1 cellular context compared by ENCODE assay signal in genomic region chr10:30425336-30426075, GRCh38.
TF ChIP-seq lines count a peak whose summit lies in the region.

No MANE protein-coding gene starts in this region.

TF ChIP-seq in K562, 482 proteins besides CTCF, POLR2A, EP300 and RAD21 (continued from another document and continues in another):
- TF ChIP-seq ZNF175 (CRISPR knock-in tag; IDR thresholded peaks at IDR 0.05; ENCODE audit: low read depth) (peak; percentile 97), TSHZ1 (CRISPR knock-in tag; IDR thresholded peaks at IDR 0.05) (peak; percentile 91), GABPA (tag; conservative IDR thresholded peaks at IDR 0.05; ENCODE audit: low read depth) (no peak), TCF7L2 (IDR thresholded peaks at IDR 0.05; ENCODE audit: low read depth, low read length) (no peak), KDM5B (IDR thresholded peaks at IDR 0.05; ENCODE audit: insufficient replicate concordance, low read depth, low read length) (no peak), ETV6 (IDR thresholded peaks at IDR 0.05; ENCODE audit: borderline replicate concordance in 1 of 2, low read depth in 2 of 2, low read length in 1 of 2) (no peak), ETV6 (CRISPR knock-in tag; IDR thresholded peaks at IDR 0.05; ENCODE audit: borderline replicate concordance) (no peak), ZBTB49 (CRISPR knock-in tag; IDR thresholded peaks at IDR 0.05; ENCODE audit: borderline replicate concordance) (no peak), SAP30 (IDR thresholded peaks at IDR 0.05; ENCODE audit: borderline replicate concordance, insufficient read depth, low read depth, low read length, poor library complexity, severe bottlenecking) (no peak), FOXA1 (IDR thresholded peaks at IDR 0.05; ENCODE audit: borderline replicate concordance) (no peak), ZFX (CRISPR knock-in tag; IDR thresholded peaks at IDR 0.05) (no peak), ZNF589 (CRISPR knock-in tag; IDR thresholded peaks at IDR 0.05; ENCODE audit: low read depth) (peak; percentile 92), ETV1 (tag; conservative IDR thresholded peaks at IDR 0.05; ENCODE audit: low read depth) (0 out of 2 replicates have a peak, but pooled peaks have one; percentile 37), MBD2 (IDR thresholded peaks at IDR 0.05; ENCODE audit: borderline replicate concordance, low read depth) (no peak), MTA1 (IDR thresholded peaks at IDR 0.05; ENCODE audit: borderline replicate concordance) (no peak), NRF1 (conservative IDR thresholded peaks at IDR 0.05 in 1 of 2, IDR thresholded peaks at IDR 0.05 in 1 of 2) (no peak), MLX (CRISPR knock-in tag; conservative IDR thresholded peaks at IDR 0.05) (no peak), NFE2 (IDR thresholded peaks at IDR 0.05; ENCODE audit: low read depth) (no peak), RBM34 (IDR thresholded peaks at IDR 0.05; ENCODE audit: borderline replicate concordance, insufficient read depth, low read length) (no peak), U2AF1 (optimal IDR thresholded peaks at IDR 0.05; ENCODE audit: low read depth, low read length) (no peak), SP1 (CRISPR knock-in tag; IDR thresholded peaks at IDR 0.05) (no peak), GATA2 (CRISPR knock-in tag; IDR thresholded peaks at IDR 0.05) (no peak), CTCFL (IDR thresholded peaks at IDR 0.05; ENCODE audit: borderline replicate concordance, insufficient read depth, low read depth, low read length, poor library complexity, severe bottlenecking) (no peak), TAF1 (IDR thresholded peaks at IDR 0.05; ENCODE audit: control insufficient read depth, extremely low read depth, insufficient read depth, low read length, severe bottlenecking) (no peak), MYC (IDR thresholded peaks at IDR 0.05; ENCODE audit: low read depth, low read length) (no peak), MYC (CRISPR knock-in tag; IDR thresholded peaks at IDR 0.05; ENCODE audit: borderline replicate concordance, low read depth) (no peak), ELK3 (CRISPR knock-in tag; IDR thresholded peaks at IDR 0.05) (no peak), KHSRP (IDR thresholded peaks at IDR 0.05) (no peak), PHF8 (IDR thresholded peaks at IDR 0.05; ENCODE audit: borderline replicate concordance, low read length) (no peak), TAF15 (IDR thresholded peaks at IDR 0.05; ENCODE audit: low read depth, low read length) (no peak), ZNF830 (CRISPR knock-in tag; IDR thresholded peaks at IDR 0.05) (0 out of 2 replicates have a peak, but pooled peaks have one; percentile 45), PML (IDR thresholded peaks at IDR 0.05; ENCODE audit: low read length) (no peak), ZNF75A (CRISPR knock-in tag; IDR thresholded peaks at IDR 0.05) (peak; percentile 59; the same call in 1 of the 2 replicates), ZBTB34 (CRISPR knock-in tag; IDR thresholded peaks at IDR 0.05) (peak; percentile 67; the same call in 1 of the 2 replicates), ZHX1 (conservative IDR thresholded peaks at IDR 0.05; ENCODE audit: low read length) (no peak)
- TF ChIP-seq, protein P1, sequence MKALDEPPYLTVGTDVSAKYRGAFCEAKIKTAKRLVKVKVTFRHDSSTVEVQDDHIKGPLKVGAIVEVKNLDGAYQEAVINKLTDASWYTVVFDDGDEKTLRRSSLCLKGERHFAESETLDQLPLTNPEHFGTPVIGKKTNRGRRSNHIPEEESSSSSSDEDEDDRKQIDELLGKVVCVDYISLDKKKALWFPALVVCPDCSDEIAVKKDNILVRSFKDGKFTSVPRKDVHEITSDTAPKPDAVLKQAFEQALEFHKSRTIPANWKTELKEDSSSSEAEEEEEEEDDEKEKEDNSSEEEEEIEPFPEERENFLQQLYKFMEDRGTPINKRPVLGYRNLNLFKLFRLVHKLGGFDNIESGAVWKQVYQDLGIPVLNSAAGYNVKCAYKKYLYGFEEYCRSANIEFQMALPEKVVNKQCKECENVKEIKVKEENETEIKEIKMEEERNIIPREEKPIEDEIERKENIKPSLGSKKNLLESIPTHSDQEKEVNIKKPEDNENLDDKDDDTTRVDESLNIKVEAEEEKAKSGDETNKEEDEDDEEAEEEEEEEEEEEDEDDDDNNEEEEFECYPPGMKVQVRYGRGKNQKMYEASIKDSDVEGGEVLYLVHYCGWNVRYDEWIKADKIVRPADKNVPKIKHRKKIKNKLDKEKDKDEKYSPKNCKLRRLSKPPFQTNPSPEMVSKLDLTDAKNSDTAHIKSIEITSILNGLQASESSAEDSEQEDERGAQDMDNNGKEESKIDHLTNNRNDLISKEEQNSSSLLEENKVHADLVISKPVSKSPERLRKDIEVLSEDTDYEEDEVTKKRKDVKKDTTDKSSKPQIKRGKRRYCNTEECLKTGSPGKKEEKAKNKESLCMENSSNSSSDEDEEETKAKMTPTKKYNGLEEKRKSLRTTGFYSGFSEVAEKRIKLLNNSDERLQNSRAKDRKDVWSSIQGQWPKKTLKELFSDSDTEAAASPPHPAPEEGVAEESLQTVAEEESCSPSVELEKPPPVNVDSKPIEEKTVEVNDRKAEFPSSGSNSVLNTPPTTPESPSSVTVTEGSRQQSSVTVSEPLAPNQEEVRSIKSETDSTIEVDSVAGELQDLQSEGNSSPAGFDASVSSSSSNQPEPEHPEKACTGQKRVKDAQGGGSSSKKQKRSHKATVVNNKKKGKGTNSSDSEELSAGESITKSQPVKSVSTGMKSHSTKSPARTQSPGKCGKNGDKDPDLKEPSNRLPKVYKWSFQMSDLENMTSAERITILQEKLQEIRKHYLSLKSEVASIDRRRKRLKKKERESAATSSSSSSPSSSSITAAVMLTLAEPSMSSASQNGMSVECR (CRISPR knock-in tag; IDR thresholded peaks at IDR 0.05) = no peak
- TF ChIP-seq, protein P2, sequence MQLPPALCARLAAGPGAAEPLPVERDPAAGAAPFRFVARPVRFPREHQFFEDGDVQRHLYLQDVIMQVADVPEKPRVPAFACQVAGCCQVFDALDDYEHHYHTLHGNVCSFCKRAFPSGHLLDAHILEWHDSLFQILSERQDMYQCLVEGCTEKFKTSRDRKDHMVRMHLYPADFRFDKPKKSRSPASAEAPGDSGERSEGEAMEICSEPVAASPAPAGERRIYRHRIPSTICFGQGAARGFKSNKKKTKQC (CRISPR knock-in tag; IDR thresholded peaks at IDR 0.05) = no peak
- TF ChIP-seq, protein P3, sequence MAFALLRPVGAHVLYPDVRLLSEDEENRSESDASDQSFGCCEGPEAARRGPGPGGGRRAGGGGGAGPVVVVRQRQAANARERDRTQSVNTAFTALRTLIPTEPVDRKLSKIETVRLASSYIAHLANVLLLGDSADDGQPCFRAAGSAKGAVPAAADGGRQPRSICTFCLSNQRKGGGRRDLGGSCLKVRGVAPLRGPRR (CRISPR knock-in tag; IDR thresholded peaks at IDR 0.05) = no peak
